Comparison of ENCODE assay signal across 8 cellular contexts in genomic region chr14:20652996-20653975, GRCh38. TPM values are rescaled to one million over a fixed set of nuclear protein-coding genes. Genes with fewer than 3 reads are reported as not detected.
A peak's percentile ranks its signal among the peaks of the same experiment; 100 is the strongest.
DNase-seq lines count a peak whose midpoint lies in the region; ATAC-seq and TF ChIP-seq lines count a peak whose summit lies in the region.

No MANE protein-coding gene starts in this region.

- H3K36me3 Mint-ChIP-seq in endodermal cell (ENCODE audit: low read depth), result no peaks in the 10 kb centered on the region

- H3K36me3 ChIP-seq in endodermal cell (ENCODE audit: control insufficient read depth, insufficient read depth, low read length), result no peaks in the 10 kb centered on the region

- ATAC-seq in esophagus mucosa (no peak), GM21717 (IDR thresholded peaks at IDR 0.05; ENCODE audit: unreplicated experiment) (no peak)

- no peaks in the 10 kb centered on the region for H3K9me3 Mint-ChIP-seq in endodermal cell

- H3K27me3 ChIP-seq in endodermal cell (ENCODE audit: control insufficient read depth, insufficient read depth, low read length, poor library complexity, severe bottlenecking), result peaks cover 7% of the 10 kb centered on the region

- peak overlapping the region; percentile 84 for H3K4me3 Mint-ChIP-seq in endodermal cell

- H3K4me3 ChIP-seq in endodermal cell (ENCODE audit: low read length), result peak overlapping the region; percentile 81

- no peaks in the 10 kb centered on the region for H3K9me3 ChIP-seq in endodermal cell (ENCODE audit: control insufficient read depth, low read length)

- peak; percentile 83 for DNase-seq in activated CD8-positive, alpha-beta memory T cell treated with anti-CD3 and anti-CD28 coated beads for 24 hours
- no peak for DNase-seq in activated CD8-positive, alpha-beta memory T cell treated with anti-CD3 and anti-CD28 coated beads, Interleukin-2, amount 50 U/mL, for 4 hours
- DNase-seq in T-helper 2 cell, result peak in 3 of 5 experiments; percentile 19 to 75 (median 31)
- DNase-seq in endodermal cell, result peak; percentile 96
- peak; percentile 50 for DNase-seq in retina
- DNase-seq in NCI-H2029 treated with DMSO at 0.1 percent for 48 hours (lab: John Stamatoyannopoulos, UW), result no peak

- H3K9ac ChIP-seq in endodermal cell (ENCODE audit: extremely low read depth, low read length, poor library complexity, severe bottlenecking), result peak overlapping the region; percentile 35

- no peak for TF ChIP-seq CTCF in endodermal cell (conservative IDR thresholded peaks at IDR 0.05)

- peak overlapping the region; percentile 72 for H3K27ac Mint-ChIP-seq in endodermal cell

- H3K4me1 ChIP-seq in endodermal cell (ENCODE audit: control insufficient read depth, insufficient read depth, low read length), result peaks cover 4% of the 10 kb centered on the region

- H3K27ac ChIP-seq in endodermal cell (ENCODE audit: low read depth, low read length), result no peak overlapping the region

- peaks cover 31% of the 10 kb centered on the region for H3K27me3 Mint-ChIP-seq in endodermal cell (ENCODE audit: insufficient read depth)

- 1 to 7% methylated on average over 7 to 30 of the region's 39 CpGs for WGBS in endodermal cell (ENCODE audit: insufficient coverage in 1 of 2, insufficient read length in 1 of 2), 2 experiments

- H3K4me1 Mint-ChIP-seq in endodermal cell, result peaks cover 13% of the 10 kb centered on the region

RNA-seq across cellular contexts. Expression of gene OR6S1, which starts 11.8 kb away (rescaled TPM):
- total RNA-seq in endodermal cell (not detected), esophagus mucosa (not detected)
- not detected for polyA plus RNA-seq in endodermal cell (2013, experiment 1 of 2)
- not detected for polyA plus RNA-seq in endodermal cell (2013, experiment 2 of 2)

RNA-seq across cellular contexts. Expression of gene RNASE4, which starts 31.1 kb away (rescaled TPM):
- total RNA-seq in endodermal cell (1 to 10 TPM in 1 of 2 donors, under 1 TPM in 1; 0.73 to 1.6 TPM), esophagus mucosa (1.7 TPM)
- polyA plus RNA-seq in endodermal cell (2013, experiment 1 of 2), result 2.6 TPM
- polyA plus RNA-seq in endodermal cell (2013, experiment 2 of 2), result 4.6 TPM

RNA-seq across cellular contexts. Expression of gene ANG, which starts 35.3 kb away (rescaled TPM):
- total RNA-seq in endodermal cell, result 1 to 10 TPM; 2.6 to 3.4 TPM
- 6.4 TPM for polyA plus RNA-seq in endodermal cell (2013, experiment 1 of 2)
- polyA plus RNA-seq in endodermal cell (2013, experiment 2 of 2), result 4.8 TPM
- 2.3 TPM for total RNA-seq in esophagus mucosa

Comparison
In these comparisons a context has a peak if more than half of its experiments do, and no peak if none do; other contexts are left out.
1. DNase-seq: peak in activated CD8-positive, alpha-beta memory T cell treated with anti-CD3 and anti-CD28 coated beads for 24 hours (single experiment), T-helper 2 cell (3 of 5), endodermal cell (single experiment) and retina (single experiment); none in activated CD8-positive, alpha-beta memory T cell treated with anti-CD3 and anti-CD28 coated beads, Interleukin-2, amount 50 U/mL, for 4 hours (single experiment) and NCI-H2029 treated with DMSO at 0.1 percent for 48 hours (single experiment).